25 cellular contexts compared by ENCODE assay signal in the genomic region with DNA sequence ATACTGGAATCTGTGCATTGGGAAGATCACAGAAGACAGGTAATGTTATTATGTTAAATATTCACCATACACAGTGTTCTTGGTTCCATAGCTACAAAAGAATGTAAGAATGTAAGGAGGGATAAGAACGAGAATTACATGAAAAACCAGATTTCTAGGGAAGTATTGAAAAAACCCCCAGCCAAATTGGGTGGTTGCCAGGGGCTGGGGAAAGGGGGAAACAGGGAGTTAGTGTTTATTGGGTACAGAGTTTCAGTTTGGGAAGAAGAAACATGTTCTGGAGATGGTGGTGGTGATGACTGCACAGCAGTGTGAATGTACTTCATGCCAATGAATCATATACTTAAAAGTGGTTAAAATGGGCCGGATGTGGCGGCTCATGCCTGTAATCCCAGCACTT.
"Had no signal": no experiment of that assay in that cellular context is flagged by ENCODE, and none has a peak within 500 bp of the region (broad histone marks: within the 10 kb centered on the region; RNA-seq: fewer than 3 reads in every experiment).

No MANE protein-coding gene starts in this region.

- H3K27ac Mint-ChIP-seq: activated CD8-positive, alpha-beta T cell treated with anti-CD3 and anti-CD28 coated beads, Interleukin-2, amount 10 ng/mL, durations not matched to agents 7 days and 5 days; T-helper 1 cell treated with Interleukin-12 subunit alpha and Interleukin-12 subunit beta and Interleukin-4 antibody, amounts not matched to agents 30 μg/mL and 1 μg/mL, for 36 hours; WTC11 had no signal

- H3K27me3 ChIP-seq: ascending aorta, body of pancreas, MG63, SJSA1 had no signal

- H3K27ac ChIP-seq: SJSA1 had no signal

- DNase-seq: activated CD4-positive, alpha-beta T cell treated with anti-CD3 and anti-CD28 coated beads for 48 hours; activated CD4-positive, alpha-beta T cell treated with anti-CD3 and anti-CD28 coated beads, Interleukin-2, amount 50 U/mL, for 4 hours; activated CD4-positive, CD25-positive, alpha-beta regulatory T cell treated with anti-CD3 and anti-CD28 coated beads, Interleukin-2, amount 50 U/mL, for 72 hours; activated CD8-positive, alpha-beta memory T cell treated with anti-CD3 and anti-CD28 coated beads, Interleukin-2, amount 50 U/mL, for 48 hours; activated CD8-positive, alpha-beta T cell treated with anti-CD3 and anti-CD28 coated beads, Interleukin-2, amount 10 ng/mL, durations not matched to agents 7 days and 5 days; activated naive CD4-positive, alpha-beta T cell treated with anti-CD3 and anti-CD28 coated beads, Interleukin-2, amount 50 U/mL, for 16 hours; activated T-cell treated with anti-CD3 and anti-CD28 coated beads, Interleukin-2, amount 50 U/mL, for 1 hour; amniotic stem cell; body of pancreas; MG63; NCI-H1105; NCI-H1436; NCI-H1694 treated with DMSO at 0.1 percent for 48 hours; NCI-H2029 treated with DMSO at 0.1 percent for 48 hours; NCI-H510A treated with DMSO at 0.1 percent for 48 hours; NCI-H69; PC-3; SHP77 had no signal

- FAIRE-seq: bronchial epithelial cell, RCC 7860 had no signal

- H3K4me3 Mint-ChIP-seq: activated CD8-positive, alpha-beta T cell treated with anti-CD3 and anti-CD28 coated beads, Interleukin-2, amount 10 ng/mL, durations not matched to agents 7 days and 5 days; T-helper 1 cell treated with Interleukin-12 subunit alpha and Interleukin-12 subunit beta and Interleukin-4 antibody, amounts not matched to agents 30 μg/mL and 1 μg/mL, for 36 hours; WTC11 had no signal

- H3K4me3 ChIP-seq: ascending aorta, body of pancreas, MG63, SJSA1 had no signal

- ATAC-seq: activated CD8-positive, alpha-beta T cell treated with anti-CD3 and anti-CD28 coated beads, Interleukin-2, amount 10 ng/mL, durations not matched to agents 7 days and 5 days; body of pancreas; PC-3; SK-N-SH treated with all-trans-retinoic acid at 6 μM for 48 hours; WTC11 had no signal

- H3K4me1 ChIP-seq: SJSA1 had no signal

- H3K9me3 ChIP-seq: ascending aorta, body of pancreas, MG63, SJSA1 had no signal

- H3K9me3 Mint-ChIP-seq: T-helper 1 cell treated with Interleukin-12 subunit alpha and Interleukin-12 subunit beta and Interleukin-4 antibody, amounts not matched to agents 30 μg/mL and 1 μg/mL, for 36 hours; WTC11 had no signal

- H3K36me3 Mint-ChIP-seq: WTC11 had no signal
